ENCODE assay signal across 22 cellular contexts in genomic region chr2:169093535-169093934, GRCh38. TPM values are rescaled to one million over a fixed set of nuclear protein-coding genes. Genes with fewer than 3 reads are reported as not detected.
"Had no signal": no experiment of that assay in that cellular context is flagged by ENCODE, and none has a peak within 500 bp of the region (broad histone marks: within the 10 kb centered on the region; RNA-seq: fewer than 3 reads in every experiment).

No MANE protein-coding gene starts in this region.

- H3K27ac ChIP-seq: brain microvascular endothelial cell, left ventricle myocardium inferior, ovary, prostate gland, suprapubic skin, vagina, VCaP had no signal

- ATAC-seq: activated CD4-positive, CD25-positive, alpha-beta regulatory T cell treated with anti-CD3 and anti-CD28 coated beads, Interleukin-2, amount 50 U/mL, for 24 hours; activated CD8-positive, alpha-beta T cell treated with anti-CD3 and anti-CD28 coated beads, Interleukin-2, amount 10 ng/mL, durations not matched to agents 7 days and 5 days; natural killer cell had no signal

- H3K27me3 ChIP-seq: brain microvascular endothelial cell, ovary, suprapubic skin, vagina had no signal

- H3K36me3 ChIP-seq: brain microvascular endothelial cell, left ventricle myocardium inferior, ovary, prostate gland, suprapubic skin, vagina had no signal

- H3K4me3 ChIP-seq: left ventricle myocardium inferior, ovary, prostate gland, suprapubic skin, vagina had no signal

- H3K4me1 ChIP-seq: prostate gland had no signal

- H3K9me3 ChIP-seq: left ventricle myocardium inferior, ovary, prostate gland, suprapubic skin, vagina had no signal

- DNase-seq: activated CD4-positive, alpha-beta T cell treated with anti-CD3 and anti-CD28 coated beads, Interleukin-2, amount 10 ng/mL, durations not matched to agents 7 days and 5 days; activated CD8-positive, alpha-beta T cell treated with anti-CD3 and anti-CD28 coated beads, Interleukin-2, amount 10 ng/mL, durations not matched to agents 7 days and 5 days; activated gamma-delta T cell treated with Interleukin-2 at 50 U/mL for 16 hours; anterior cingulate cortex; brain microvascular endothelial cell; central memory CD4-positive, alpha-beta T cell; effector memory CD4-positive, alpha-beta T cell; hypothalamus; left ventricle myocardium inferior; mammary epithelial cell; natural killer cell; ovary; right cardiac atrium; stimulated activated CD4-positive, alpha-beta T cell treated with anti-CD3 and anti-CD28 coated beads, Interleukin-12 subunit alpha, Interleukin-12 subunit beta, amount 100 ng/mL, for 4 hours; stimulated activated CD4-positive, alpha-beta T cell treated with anti-CD3 and anti-CD28 coated beads, Interleukin-4, amount 100 ng/mL, for 4 hours; T-helper 2 cell had no signal

RNA-seq across cellular contexts. Expression of gene DHRS9, which starts 24.2 kb away (rescaled TPM):
- total RNA-seq: activated CD4-positive, alpha-beta T cell treated with anti-CD3 and anti-CD28 coated beads, Interleukin-2, amount 10 ng/mL, durations not matched to agents 7 days and 5 days; activated CD8-positive, alpha-beta T cell treated with anti-CD3 and anti-CD28 coated beads, Interleukin-2, amount 10 ng/mL, durations not matched to agents 7 days and 5 days; dermis microvascular lymphatic vessel endothelial cell; mammary epithelial cell; vagina had no signal
